12 cellular contexts compared by ENCODE assay signal in genomic region chr12:91562476-91562875, GRCh38.
DNase-seq lines count a peak whose midpoint lies in the region; ATAC-seq, FAIRE-seq and TF ChIP-seq lines count a peak whose summit lies in the region.
"Had no signal": no experiment of that assay in that cellular context is flagged by ENCODE, and none has a peak within 500 bp of the region (broad histone marks: within the 10 kb centered on the region; RNA-seq: fewer than 3 reads in every experiment).

No MANE protein-coding gene starts in this region.

- H2BK5ac ChIP-seq in IMR-90 (ENCODE audit: low read depth, low read length, poor library complexity, severe bottlenecking) = no peak overlapping the region

- TF ChIP-seq RAD21 in IMR-90 (IDR thresholded peaks at IDR 0.05; ENCODE audit: low read length) = no peak

- H3K4ac ChIP-seq in IMR-90 (ENCODE audit: low read depth, low read length) = no peak overlapping the region

- POLR2A ChIA-PET in IMR-90 (lab: Charles Lee; ENCODE audit: unreplicated experiment) = no interaction called here

- in situ Hi-C loops in IMR-90 (cut with MboI; ENCODE audit: low sequenced_read_pairs) = no loop called here

- no CpG with 5 or more reads among the region's 1 CpG for WGBS in IMR-90 (ENCODE audit: extremely low coverage in 2 of 2, insufficient read length in 1 of 2), 2 experiments

- no peaks in the 10 kb centered on the region for H3K27me3 Mint-ChIP-seq in CD4-positive, CD25-positive, alpha-beta regulatory T cell

- H2BK120ac ChIP-seq in IMR-90 (ENCODE audit: low read depth, low read length) = no peak overlapping the region

- dilution Hi-C loops in IMR-90 (cut with HindIII; ENCODE audit: low sequenced_read_pairs, unreplicated experiment) = no loop called here

- no peak for TF ChIP-seq POLR2A in IMR-90 (IDR thresholded peaks at IDR 0.05; ENCODE audit: low read depth, low read length)
- no peak for TF ChIP-seq POLR2A in Peyer's patch (IDR thresholded peaks at IDR 0.05)

- no peak overlapping the region for H2AFZ ChIP-seq in IMR-90 (replicated peaks; ENCODE audit: low read length, poor library complexity)

- H4K5ac ChIP-seq in IMR-90 (ENCODE audit: low read depth, low read length) = no peak overlapping the region

- no peak overlapping the region for H2BK20ac ChIP-seq in IMR-90 (ENCODE audit: low read depth, low read length)

- H3K23ac ChIP-seq in IMR-90 (ENCODE audit: low read depth, low read length) = no peak overlapping the region

- H3K36me3 ChIP-seq in CD4-positive, CD25-positive, alpha-beta regulatory T cell (ENCODE audit: control insufficient read depth, insufficient read depth, low read length) = no peaks in the 10 kb centered on the region
- H3K36me3 ChIP-seq in IMR-90 (ENCODE audit: control insufficient read depth, insufficient read depth, low read length) = no peaks in the 10 kb centered on the region
- no peaks in the 10 kb centered on the region for H3K36me3 ChIP-seq in Peyer's patch
- no peaks in the 10 kb centered on the region for H3K36me3 ChIP-seq in kidney (ENCODE audit: control insufficient read depth in 1 of 2, insufficient read depth in 2 of 2, low read length in 2 of 2)

- intact Hi-C loops in IMR-90 (cut with micrococcal nuclease) = no loop called here
- intact Hi-C loops in kidney (cut with DNase I) = no loop called here

- TF ChIP-seq CTCF in IMR-90 (conservative IDR thresholded peaks at IDR 0.05; ENCODE audit: low read depth, low read length) = no peak
- no peak for TF ChIP-seq CTCF in Peyer's patch (IDR thresholded peaks at IDR 0.05)
- no peak for TF ChIP-seq CTCF in kidney (IDR thresholded peaks at IDR 0.05; ENCODE audit: borderline replicate concordance, extremely low read depth, insufficient read depth)

- H3K4me1 ChIP-seq in CD4-positive, CD25-positive, alpha-beta regulatory T cell (ENCODE audit: control insufficient read depth, insufficient read depth, low read length, poor library complexity, severe bottlenecking) = peaks cover 4% of the 10 kb centered on the region
- no peaks in the 10 kb centered on the region for H3K4me1 ChIP-seq in IMR-90 (ENCODE audit: control insufficient read depth, insufficient read depth, low read length)
- no peaks in the 10 kb centered on the region for H3K4me1 ChIP-seq in Peyer's patch
- no peaks in the 10 kb centered on the region for H3K4me1 ChIP-seq in kidney (ENCODE audit: control insufficient read depth in 1 of 2, insufficient read depth in 1 of 2, low read depth in 1 of 2, low read length in 2 of 2)

- no peak overlapping the region for H2AK9ac ChIP-seq in IMR-90 (replicated peaks; ENCODE audit: low read depth, low read length, poor library complexity)

- peaks cover 17 to 23% (median 20%) of the 10 kb centered on the region in 4 donors for H3K4me1 Mint-ChIP-seq in CD4-positive, CD25-positive, alpha-beta regulatory T cell

- peak overlapping the region; percentile 89 for H3K4me2 ChIP-seq in IMR-90 (ENCODE audit: low read depth, low read length)

- H3K4me3 ChIP-seq in CD4-positive, CD25-positive, alpha-beta regulatory T cell (ENCODE audit: low read depth, low read length) = peak overlapping the region; percentile 45
- H3K4me3 ChIP-seq in IMR-90 (ENCODE audit: insufficient read depth, low read depth, low read length) (no peak overlapping the region), Peyer's patch (no peak overlapping the region), kidney (ENCODE audit: low read length in 2 of 2) (no peak overlapping the region)

- no peaks in the 10 kb centered on the region for H3K79me1 ChIP-seq in IMR-90 (ENCODE audit: low read depth in 1 of 2, low read length in 2 of 2)

- peak in 2 of 3 donors; percentile 20 to 79 for DNase-seq in CD4-positive, CD25-positive, alpha-beta regulatory T cell
- peak; percentile 2 for DNase-seq in IMR-90
- DNase-seq in fibroblast of gingiva (ENCODE audit: low read depth) = peak; percentile 4
- DNase-seq in Peyer's patch = no peak
- no peak for DNase-seq in kidney
- no peak for DNase-seq in NCI-H345 (lab: John Stamatoyannopoulos, UW)
- DNase-seq in AG08395 (ENCODE audit: low spot score) = no peak
- DNase-seq: activated naive CD4-positive, alpha-beta T cell treated with Interleukin-2 at 50 U/mL for 16 hours; NCI-H226 had no signal

- no peak overlapping the region for H3K18ac ChIP-seq in IMR-90 (ENCODE audit: low read depth, low read length)

- H3K9me3 ChIP-seq in CD4-positive, CD25-positive, alpha-beta regulatory T cell (ENCODE audit: control insufficient read depth in 2 of 2, low read length in 2 of 2) = no peaks in the 10 kb centered on the region
- H3K9me3 ChIP-seq in IMR-90 (ENCODE audit: control insufficient read depth, insufficient read depth, low read length) (no peaks in the 10 kb centered on the region), Peyer's patch (no peaks in the 10 kb centered on the region), kidney (ENCODE audit: control insufficient read depth in 1 of 2, low read length in 2 of 2) (no peaks in the 10 kb centered on the region)

- no TSS peak for BruUV-seq in IMR-90 (replicated peaks; lab: Mats Ljungman, UMichigan)

- H4K91ac ChIP-seq in IMR-90 (ENCODE audit: insufficient read depth, low read depth, low read length) = no peak overlapping the region

- H3K36me3 Mint-ChIP-seq in CD4-positive, CD25-positive, alpha-beta regulatory T cell = peaks cover 11% of the 10 kb centered on the region

- peaks cover 0 to 12% (median 5%) of the 10 kb centered on the region in 7 donors for H3K9me3 Mint-ChIP-seq in CD4-positive, CD25-positive, alpha-beta regulatory T cell

- no peaks in the 10 kb centered on the region for H3K27me3 ChIP-seq in CD4-positive, CD25-positive, alpha-beta regulatory T cell (ENCODE audit: control insufficient read depth, insufficient read depth, low read length)
- H3K27me3 ChIP-seq in IMR-90 (ENCODE audit: control insufficient read depth, insufficient read depth, low read length) (no peaks in the 10 kb centered on the region), Peyer's patch (no peaks in the 10 kb centered on the region)

- H4K8ac ChIP-seq in IMR-90 (ENCODE audit: low read depth in 2 of 2, low read length in 2 of 2) = no peak overlapping the region

- H3K27ac ChIP-seq in CD4-positive, CD25-positive, alpha-beta regulatory T cell (ENCODE audit: insufficient read depth, low read length, poor library complexity, severe bottlenecking) = no peak overlapping the region
- H3K27ac ChIP-seq in IMR-90 (ENCODE audit: insufficient read depth, low read length) (no peak overlapping the region), Peyer's patch (no peak overlapping the region), kidney (ENCODE audit: low read depth in 2 of 2, low read length in 2 of 2) (no peak overlapping the region)

- H4K20me1 ChIP-seq in IMR-90 (ENCODE audit: insufficient read depth, low read length) = no peaks in the 10 kb centered on the region

- H3K9ac ChIP-seq in IMR-90 (ENCODE audit: low read depth, low read length) (no peak overlapping the region), kidney (ENCODE audit: low read length in 2 of 2) (no peak overlapping the region)

- no peak overlapping the region for H3K56ac ChIP-seq in IMR-90 (ENCODE audit: extremely low read depth, insufficient read depth, low read length)

- no peak for FAIRE-seq in kidney (lab: Jason Lieb, UNC)
- FAIRE-seq: D721Med had no signal

- CTCF ChIA-PET in IMR-90 (lab: Yijun Ruan, JAX) = interaction anchor here (1.2 to 4.2 kb wide), 2 partner anchors 15 to 44 kb away, joined by 3 to 13 read pairs; no protein-coding TSS in a partner anchor

- peak overlapping the region in 3 of 4 donors; percentile 10 to 56 (median 31) for H3K4me3 Mint-ChIP-seq in CD4-positive, CD25-positive, alpha-beta regulatory T cell
- H3K4me3 Mint-ChIP-seq: T-helper 1 cell treated with Interleukin-12 subunit alpha and Interleukin-12 subunit beta and Interleukin-4 antibody, amounts not matched to agents 30 μg/mL and 1 μg/mL, for 36 hours had no signal

- peak overlapping the region; percentile 82 to 94 (median 91) for H3K27ac Mint-ChIP-seq in CD4-positive, CD25-positive, alpha-beta regulatory T cell
- H3K27ac Mint-ChIP-seq: T-helper 1 cell treated with Interleukin-12 subunit alpha and Interleukin-12 subunit beta and Interleukin-4 antibody, amounts not matched to agents 30 μg/mL and 1 μg/mL, for 36 hours had no signal

- peak; percentile 83 to 85 for ATAC-seq in CD4-positive, CD25-positive, alpha-beta regulatory T cell (ENCODE audit: low read depth in 2 of 2)
- ATAC-seq in GM18867 (IDR thresholded peaks at IDR 0.05; ENCODE audit: unreplicated experiment) (peak; percentile 87), IMR-90 (ENCODE audit: low read depth) (no peak; the same call in 1 of the 2 replicates)

- no peak overlapping the region for H3K14ac ChIP-seq in IMR-90 (replicated peaks; ENCODE audit: low read depth, low read length)

- H2AK5ac ChIP-seq in IMR-90 (ENCODE audit: low read depth, low read length) = no peak overlapping the region

- H3K9me1 ChIP-seq in IMR-90 (ENCODE audit: insufficient read depth, low read length) = no peaks in the 10 kb centered on the region

- H2BK15ac ChIP-seq in IMR-90 (ENCODE audit: low read depth, low read length) = no peak overlapping the region

TF ChIP-seq in IMR-90, 13 proteins besides CTCF, POLR2A, EP300 and RAD21:
- TF ChIP-seq CEBPB (IDR thresholded peaks at IDR 0.05; ENCODE audit: low read depth, low read length) = no peak
- no peak for TF ChIP-seq RFX5 (IDR thresholded peaks at IDR 0.05; ENCODE audit: low read depth, low read length)
- TF ChIP-seq CHD1 (IDR thresholded peaks at IDR 0.05; ENCODE audit: low read depth, low read length) = no peak

Comparison
In these comparisons a context has a peak if more than half of its experiments do, and no peak if none do; other contexts are left out.
1. DNase-seq: peak in CD4-positive, CD25-positive, alpha-beta regulatory T cell (2 of 3), IMR-90 (single experiment) and fibroblast of gingiva (single experiment); none in Peyer's patch (0 of 3), kidney (single experiment), NCI-H345 (single experiment) and AG08395 (single experiment).